Comparison of ENCODE assay signal across 11 cellular contexts in the genomic region with DNA sequence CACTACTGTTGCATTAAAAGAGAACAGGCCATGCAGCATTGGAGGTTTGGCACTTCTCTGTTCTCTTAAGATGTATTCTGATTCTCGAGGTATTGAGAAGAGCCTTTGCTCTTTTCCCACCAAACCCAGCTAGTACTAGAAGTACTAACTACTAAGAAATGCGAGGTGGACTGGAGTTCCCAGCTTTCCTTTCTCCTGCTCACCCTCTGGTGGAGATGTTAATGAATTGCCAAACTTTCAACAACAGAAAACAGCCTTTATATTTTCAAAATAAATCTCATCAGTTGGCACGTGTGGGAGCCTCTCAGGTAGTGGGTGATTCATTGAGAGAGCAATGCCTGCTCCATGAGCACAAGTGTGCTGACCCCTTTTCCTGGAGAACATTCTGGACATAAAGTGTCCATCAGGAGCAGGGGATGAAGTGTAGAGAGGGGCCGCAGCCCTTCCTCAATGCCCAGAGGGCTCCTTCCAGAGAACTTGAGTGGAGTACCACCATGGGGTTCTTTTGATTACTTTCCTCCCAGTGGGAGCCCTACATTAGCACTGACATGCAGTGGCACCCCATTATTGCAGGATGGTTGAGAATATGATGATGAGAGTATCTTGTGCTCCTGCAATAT. TPM values are rescaled to one million over a fixed set of nuclear protein-coding genes. Genes with fewer than 3 reads are reported as not detected.
DNase-seq lines count a peak whose midpoint lies in the region; TF ChIP-seq lines count a peak whose summit lies in the region.
"Had no signal": no experiment of that assay in that cellular context is flagged by ENCODE, and none has a peak within 500 bp of the region (broad histone marks: within the 10 kb centered on the region; RNA-seq: fewer than 3 reads in every experiment).

No MANE protein-coding gene starts in this region.

- peaks cover 100% of the 10 kb centered on the region for H3K27me3 Mint-ChIP-seq in brain

- no peaks in the 10 kb centered on the region for H3K9me3 ChIP-seq in neural cell (ENCODE audit: low read length)
- H3K9me3 ChIP-seq: left lung had no signal

- H3F3A ChIP-seq in neural cell (ENCODE audit: insufficient read depth, low read length, poor library complexity, severe bottlenecking) = no peaks in the 10 kb centered on the region

- no peak for TF ChIP-seq RAD21 in neural cell (conservative IDR thresholded peaks at IDR 0.05)

- in situ Hi-C loops in G401 (cut with HindIII; ENCODE audit: low sequenced_read_pairs) = no loop called here

- H3K79me2 ChIP-seq in neural cell (replicated peaks; ENCODE audit: insufficient read depth, low read length) = no peaks in the 10 kb centered on the region

- peaks cover 98% of the 10 kb centered on the region for H3K27me3 ChIP-seq in neural cell (ENCODE audit: insufficient read depth, low read depth, low read length)

- H3K9me2 ChIP-seq in neural cell (ENCODE audit: insufficient read depth, low read length) = no peaks in the 10 kb centered on the region

- no peaks in the 10 kb centered on the region for H3K36me3 Mint-ChIP-seq in brain
- H3K36me3 Mint-ChIP-seq: activated naive CD8-positive, alpha-beta T cell had no signal

- no peaks in the 10 kb centered on the region for H3K36me3 ChIP-seq in neural cell (ENCODE audit: insufficient read depth, low read length)
- H3K36me3 ChIP-seq: left lung had no signal

- peak; percentile 6 for DNase-seq in G401 (ENCODE audit: low spot score)
- peak; percentile 43 for DNase-seq in NAMALWA (ENCODE audit: low spot score)
- no peak for DNase-seq in stimulated activated CD4-positive, alpha-beta T cell treated with anti-CD3 and anti-CD28 coated beads, Interleukin-4, amount 100 ng/mL, for 24 hours
- no peak for DNase-seq in stimulated activated CD4-positive, alpha-beta T cell treated with anti-CD3 and anti-CD28 coated beads, Interleukin-15, amount 100 ng/mL, for 24 hours
- no peak for DNase-seq in UCSD-AML1 (lab: John Stamatoyannopoulos, UW; ENCODE audit: unreplicated experiment)
- DNase-seq: left lung; stimulated activated CD4-positive, alpha-beta T cell treated with anti-CD3 and anti-CD28 coated beads, Interleukin-2, amount 100 ng/mL, for 48 hours had no signal

- no peak overlapping the region for H3K4me3 ChIP-seq in neural cell (ENCODE audit: low read length)
- H3K4me3 ChIP-seq: left lung, SK-N-MC had no signal

- H3K4me1 Mint-ChIP-seq in brain = peaks cover 13% of the 10 kb centered on the region

- no peak overlapping the region for H3K4me2 ChIP-seq in neural cell (ENCODE audit: low read length)

- no peaks in the 10 kb centered on the region for H4K20me1 ChIP-seq in neural cell (ENCODE audit: insufficient read depth)

- no peak overlapping the region for H3K27ac Mint-ChIP-seq in brain
- H3K27ac Mint-ChIP-seq: activated naive CD8-positive, alpha-beta T cell had no signal

- no peak overlapping the region for H3K9ac ChIP-seq in neural cell (ENCODE audit: low read length)

- H3K9me3 Mint-ChIP-seq in brain = peaks cover 0 to 4% (median 0%) of the 10 kb centered on the region in 5 experiments

- no peak for TF ChIP-seq EP300 in neural cell (conservative IDR thresholded peaks at IDR 0.05; ENCODE audit: poor library complexity, severe bottlenecking)

- no peak overlapping the region for H2AFZ ChIP-seq in neural cell (ENCODE audit: low read depth, low read length)

- H3K4me3 Mint-ChIP-seq in brain = no peak overlapping the region
- H3K4me3 Mint-ChIP-seq: activated naive CD8-positive, alpha-beta T cell had no signal

- no peak overlapping the region for H3K27ac ChIP-seq in neural cell (ENCODE audit: low read length)
- H3K27ac ChIP-seq: left lung, SK-N-MC had no signal

- peak; percentile 41 to 52 for TF ChIP-seq CTCF in brain (conservative IDR thresholded peaks at IDR 0.05)
- TF ChIP-seq CTCF in neural cell (IDR thresholded peaks at IDR 0.05; ENCODE audit: poor library complexity, severe bottlenecking) = peak; percentile 31

TF ChIP-seq in neural cell, 6 proteins besides CTCF, POLR2A, EP300 and RAD21:
- TF ChIP-seq POLR2AphosphoS5 (IDR thresholded peaks at IDR 0.05) (no peak), EZH2 (IDR thresholded peaks at IDR 0.05; ENCODE audit: borderline replicate concordance, insufficient read depth, low read length, poor library complexity, severe bottlenecking) (no peak), SMC3 (conservative IDR thresholded peaks at IDR 0.05; ENCODE audit: poor library complexity) (no peak), TAF1 (IDR thresholded peaks at IDR 0.05; ENCODE audit: low read depth) (no peak), MXI1 (conservative IDR thresholded peaks at IDR 0.05; ENCODE audit: poor library complexity, severe bottlenecking) (no peak)
- TF ChIP-seq, protein P1, sequence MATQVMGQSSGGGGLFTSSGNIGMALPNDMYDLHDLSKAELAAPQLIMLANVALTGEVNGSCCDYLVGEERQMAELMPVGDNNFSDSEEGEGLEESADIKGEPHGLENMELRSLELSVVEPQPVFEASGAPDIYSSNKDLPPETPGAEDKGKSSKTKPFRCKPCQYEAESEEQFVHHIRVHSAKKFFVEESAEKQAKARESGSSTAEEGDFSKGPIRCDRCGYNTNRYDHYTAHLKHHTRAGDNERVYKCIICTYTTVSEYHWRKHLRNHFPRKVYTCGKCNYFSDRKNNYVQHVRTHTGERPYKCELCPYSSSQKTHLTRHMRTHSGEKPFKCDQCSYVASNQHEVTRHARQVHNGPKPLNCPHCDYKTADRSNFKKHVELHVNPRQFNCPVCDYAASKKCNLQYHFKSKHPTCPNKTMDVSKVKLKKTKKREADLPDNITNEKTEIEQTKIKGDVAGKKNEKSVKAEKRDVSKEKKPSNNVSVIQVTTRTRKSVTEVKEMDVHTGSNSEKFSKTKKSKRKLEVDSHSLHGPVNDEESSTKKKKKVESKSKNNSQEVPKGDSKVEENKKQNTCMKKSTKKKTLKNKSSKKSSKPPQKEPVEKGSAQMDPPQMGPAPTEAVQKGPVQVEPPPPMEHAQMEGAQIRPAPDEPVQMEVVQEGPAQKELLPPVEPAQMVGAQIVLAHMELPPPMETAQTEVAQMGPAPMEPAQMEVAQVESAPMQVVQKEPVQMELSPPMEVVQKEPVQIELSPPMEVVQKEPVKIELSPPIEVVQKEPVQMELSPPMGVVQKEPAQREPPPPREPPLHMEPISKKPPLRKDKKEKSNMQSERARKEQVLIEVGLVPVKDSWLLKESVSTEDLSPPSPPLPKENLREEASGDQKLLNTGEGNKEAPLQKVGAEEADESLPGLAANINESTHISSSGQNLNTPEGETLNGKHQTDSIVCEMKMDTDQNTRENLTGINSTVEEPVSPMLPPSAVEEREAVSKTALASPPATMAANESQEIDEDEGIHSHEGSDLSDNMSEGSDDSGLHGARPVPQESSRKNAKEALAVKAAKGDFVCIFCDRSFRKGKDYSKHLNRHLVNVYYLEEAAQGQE (IDR thresholded peaks at IDR 0.05; ENCODE audit: borderline replicate concordance) = no peak

RNA-seq across cellular contexts. Expression of a gene that starts 45.7 kb away (rescaled TPM):
- total RNA-seq in G401 (2014; rRNA removed; shearing (Covaris generic)) = not detected in 2 replicates
- polyA plus RNA-seq in brain (ENCODE audit: insufficient read depth, low read depth, low replicate concordance) = not detected
- polyA plus RNA-seq in neural cell = not detected in 2 replicates
- not detected in 2 replicates for polyA minus RNA-seq in neural cell
- total RNA-seq: left lung had no signal

Comparison
In these comparisons a context has a peak if more than half of its experiments do, and no peak if none do; other contexts are left out.
1. DNase-seq: peak in G401 (single experiment) and NAMALWA (single experiment); none in stimulated activated CD4-positive, alpha-beta T cell treated with anti-CD3 and anti-CD28 coated beads, Interleukin-4, amount 100 ng/mL, for 24 hours (single experiment), stimulated activated CD4-positive, alpha-beta T cell treated with anti-CD3 and anti-CD28 coated beads, Interleukin-15, amount 100 ng/mL, for 24 hours (single experiment) and UCSD-AML1 (single experiment).